In the genomic region with DNA sequence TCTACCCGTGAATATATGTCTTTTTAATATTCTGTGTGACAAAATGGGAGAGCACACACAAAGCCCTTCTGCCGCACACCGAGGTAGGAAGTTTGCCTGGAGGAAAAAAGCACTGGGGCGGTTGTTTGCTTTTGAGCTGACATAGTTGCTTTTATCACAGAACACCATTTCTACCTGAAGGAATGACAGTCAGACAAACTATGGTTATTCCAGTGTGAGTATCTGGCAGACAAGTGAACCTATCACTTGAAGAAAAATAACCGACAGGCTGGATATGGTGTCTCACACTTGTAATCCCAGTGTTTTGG, we compare ENCODE assay signal across 15 cellular contexts.
"Had no signal": no experiment of that assay in that cellular context is flagged by ENCODE, and none has a peak within 500 bp of the region (broad histone marks: within the 10 kb centered on the region; RNA-seq: fewer than 3 reads in every experiment).

No MANE protein-coding gene starts in this region.

- DNase-seq: activated CD4-positive, alpha-beta T cell treated with anti-CD3 and anti-CD28 coated beads, Interleukin-2, amount 10 ng/mL, durations not matched to agents 24 days and 14 days; activated naive CD4-positive, alpha-beta T cell treated with Interleukin-2 at 50 U/mL for 16 hours; adrenal gland; hippocampal formation; kidney glomerular epithelial cell; left ventricle myocardium superior; T-helper 17 cell; thyroid gland had no signal

- H3K9me3 ChIP-seq: adrenal gland, thyroid gland had no signal

- H3K4me3 ChIP-seq: adrenal gland, thyroid gland had no signal

- H3K9me3 Mint-ChIP-seq: activated CD4-positive, alpha-beta T cell treated with anti-CD3 and anti-CD28 coated beads, Interleukin-2, amount 10 ng/mL, durations not matched to agents 24 days and 14 days; activated T-helper 1 cell treated with anti-CD3 and anti-CD28 coated beads, Interleukin-12 subunit alpha, Interleukin-12 subunit beta, Interleukin-2, Interleukin-4 antibody, amounts not matched to agents 30 ng/mL and 10 ng/mL and 1 ng/mL, durations not matched to agents 14 hours and 24 hours and 36 hours; memory B cell; natural killer cell treated with Interleukin-12 subunit alpha and Interleukin-12 subunit beta and Interleukin-15 and Interleukin-18, amount 100 ng/mL, for 72 hours; stimulated activated memory B cell treated with anti-CD40 and anti-IgM and Interleukin-4, amounts not matched to agents 10 μg/mL and 1 μg/mL and 100 μg/mL, for 72 hours had no signal

- H3K27me3 Mint-ChIP-seq: activated CD4-positive, alpha-beta T cell treated with anti-CD3 and anti-CD28 coated beads, Interleukin-2, amount 10 ng/mL, durations not matched to agents 24 days and 14 days; memory B cell; natural killer cell treated with Interleukin-12 subunit alpha and Interleukin-12 subunit beta and Interleukin-15 and Interleukin-18, amount 100 ng/mL, for 72 hours; stimulated activated memory B cell treated with anti-CD40 and anti-IgM and Interleukin-4, amounts not matched to agents 10 μg/mL and 1 μg/mL and 100 μg/mL, for 72 hours; T-helper 17 cell had no signal

- H3K27ac Mint-ChIP-seq: activated CD4-positive, alpha-beta T cell treated with anti-CD3 and anti-CD28 coated beads, Interleukin-2, amount 10 ng/mL, durations not matched to agents 24 days and 14 days; activated T-helper 1 cell treated with anti-CD3 and anti-CD28 coated beads, Interleukin-12 subunit alpha, Interleukin-12 subunit beta, Interleukin-2, Interleukin-4 antibody, amounts not matched to agents 30 ng/mL and 10 ng/mL and 1 ng/mL, durations not matched to agents 14 hours and 24 hours and 36 hours; memory B cell; natural killer cell treated with Interleukin-12 subunit alpha and Interleukin-12 subunit beta and Interleukin-15 and Interleukin-18, amount 100 ng/mL, for 72 hours; stimulated activated memory B cell treated with anti-CD40 and anti-IgM and Interleukin-4, amounts not matched to agents 10 μg/mL and 1 μg/mL and 100 μg/mL, for 72 hours; T-helper 17 cell had no signal

- ATAC-seq: left ventricle myocardium superior; stimulated activated memory B cell treated with anti-CD40 and anti-IgM and Interleukin-4, amounts not matched to agents 10 μg/mL and 1 μg/mL and 100 μg/mL, for 72 hours; T-helper 17 cell had no signal

- H3K27me3 ChIP-seq: adrenal gland, thyroid gland had no signal

- H3K36me3 Mint-ChIP-seq: natural killer cell treated with Interleukin-12 subunit alpha and Interleukin-12 subunit beta and Interleukin-15 and Interleukin-18, amount 100 ng/mL, for 72 hours; stimulated activated memory B cell treated with anti-CD40 and anti-IgM and Interleukin-4, amounts not matched to agents 10 μg/mL and 1 μg/mL and 100 μg/mL, for 72 hours had no signal

- H3K4me3 Mint-ChIP-seq: activated CD4-positive, alpha-beta T cell treated with anti-CD3 and anti-CD28 coated beads, Interleukin-2, amount 10 ng/mL, durations not matched to agents 24 days and 14 days; activated T-helper 1 cell treated with anti-CD3 and anti-CD28 coated beads, Interleukin-12 subunit alpha, Interleukin-12 subunit beta, Interleukin-2, Interleukin-4 antibody, amounts not matched to agents 30 ng/mL and 10 ng/mL and 1 ng/mL, durations not matched to agents 14 hours and 24 hours and 36 hours; memory B cell; natural killer cell treated with Interleukin-12 subunit alpha and Interleukin-12 subunit beta and Interleukin-15 and Interleukin-18, amount 100 ng/mL, for 72 hours; stimulated activated memory B cell treated with anti-CD40 and anti-IgM and Interleukin-4, amounts not matched to agents 10 μg/mL and 1 μg/mL and 100 μg/mL, for 72 hours; T-helper 17 cell had no signal

- H3K36me3 ChIP-seq: adrenal gland, thyroid gland had no signal

- H3K27ac ChIP-seq: adrenal gland, thyroid gland had no signal

- H3K4me1 ChIP-seq: adrenal gland had no signal

- FAIRE-seq: colon, endometrium, urothelium cell line had no signal
